In genomic region chr17:59643159-59643857, GRCh38 we compare ENCODE assay signal across 11 cellular contexts. TPM values are rescaled to one million over a fixed set of nuclear protein-coding genes. Genes with fewer than 3 reads are reported as not detected.
DNase-seq lines count a peak whose midpoint lies in the region; ATAC-seq and TF ChIP-seq lines count a peak whose summit lies in the region.
"Had no signal": no experiment of that assay in that cellular context is flagged by ENCODE, and none has a peak within 500 bp of the region (broad histone marks: within the 10 kb centered on the region; RNA-seq: fewer than 3 reads in every experiment).

No MANE protein-coding gene starts in this region.

- peak; percentile 44 to 64 for ATAC-seq in stimulated activated naive B cell treated with anti-CD40 and anti-IgM and Interleukin-4, amounts not matched to agents 10 μg/mL and 1 μg/mL and 100 μg/mL, for 72 hours (replicated peaks)

- no peak overlapping the region for H3K4me2 ChIP-seq in SK-N-SH

- TF ChIP-seq EP300 in SK-N-SH (IDR thresholded peaks at IDR 0.05; ENCODE audit: borderline replicate concordance in 1 of 2, low read depth in 1 of 2, low read length in 1 of 2), result no peak

- no peak for TF ChIP-seq CTCF in SK-N-SH (IDR thresholded peaks at IDR 0.05)
- TF ChIP-seq CTCF in cardiac muscle cell (IDR thresholded peaks at IDR 0.05; ENCODE audit: low read depth, low read length), result no peak

- no peaks in the 10 kb centered on the region for H3K27me3 ChIP-seq in SK-N-SH (ENCODE audit: insufficient read depth)
- no peaks in the 10 kb centered on the region for H3K27me3 ChIP-seq in cardiac muscle cell

- CTCF ChIA-PET in SK-N-SH (lab: Yijun Ruan, JAX), result interaction anchor here (0.7 to 2.4 kb wide), 6 partner anchors 8 to 216 kb away, joined by 3 to 10 read pairs (median 4); no protein-coding TSS in a partner anchor

- no peaks in the 10 kb centered on the region for H3K9me3 Mint-ChIP-seq in stimulated activated naive B cell treated with anti-CD40 and anti-IgM and Interleukin-4, amounts not matched to agents 10 μg/mL and 1 μg/mL and 100 μg/mL, for 72 hours

- H3K27ac Mint-ChIP-seq in stimulated activated naive B cell treated with anti-CD40 and anti-IgM and Interleukin-4, amounts not matched to agents 10 μg/mL and 1 μg/mL and 100 μg/mL, for 72 hours, result peak overlapping the region; percentile 56

- H3K27me3 Mint-ChIP-seq in stimulated activated naive B cell treated with anti-CD40 and anti-IgM and Interleukin-4, amounts not matched to agents 10 μg/mL and 1 μg/mL and 100 μg/mL, for 72 hours, result no peaks in the 10 kb centered on the region

- H3K79me2 ChIP-seq in SK-N-SH (ENCODE audit: insufficient read depth), result peaks cover 100% of the 10 kb centered on the region

- 95% methylated on average over 4 of the region's 4 CpGs for WGBS in SK-N-SH (ENCODE audit: low lambda C conversion rate)

- H3K9ac ChIP-seq in SK-N-SH, result no peak overlapping the region

- H3K4me1 Mint-ChIP-seq in stimulated activated naive B cell treated with anti-CD40 and anti-IgM and Interleukin-4, amounts not matched to agents 10 μg/mL and 1 μg/mL and 100 μg/mL, for 72 hours, result peaks cover 35 to 68% of the 10 kb centered on the region in 2 donors

- peaks cover 36% of the 10 kb centered on the region for H3F3A ChIP-seq in SK-N-SH (replicated peaks; ENCODE audit: insufficient read depth)

- peaks cover 100% of the 10 kb centered on the region for H4K20me1 ChIP-seq in SK-N-SH (ENCODE audit: insufficient read depth)

- POLR2A ChIA-PET in SK-N-SH (lab: Yijun Ruan, JAX), result no interaction called here

- in situ Hi-C loops in KBM-7 (cut with MboI; ENCODE audit: low pct_unique_long_range_greater_than_20kb, low sequenced_read_pairs), result no loop called here

- H3K4me1 ChIP-seq in SK-N-SH (ENCODE audit: control insufficient read depth in 1 of 2, insufficient read depth in 2 of 2, low read depth in 1 of 2, low read length in 1 of 2) (peaks cover 2 to 15% of the 10 kb centered on the region in 2 experiments; a peak in 3 of 4 replicates), cardiac muscle cell (ENCODE audit: low read depth) (peaks cover 21% of the 10 kb centered on the region)

- H3K4me3 ChIP-seq in SK-N-SH (ENCODE audit: low read depth in 2 of 2, low read length in 1 of 2) (no peak overlapping the region), cardiac muscle cell (no peak overlapping the region)
- H3K4me3 ChIP-seq: prostate gland had no signal

- no peaks in the 10 kb centered on the region for H3K9me2 ChIP-seq in SK-N-SH

- peaks cover 21 to 38% of the 10 kb centered on the region in 2 donors for H3K36me3 Mint-ChIP-seq in stimulated activated naive B cell treated with anti-CD40 and anti-IgM and Interleukin-4, amounts not matched to agents 10 μg/mL and 1 μg/mL and 100 μg/mL, for 72 hours

- peak overlapping the region; percentile 11 to 38 for H3K4me3 Mint-ChIP-seq in stimulated activated naive B cell treated with anti-CD40 and anti-IgM and Interleukin-4, amounts not matched to agents 10 μg/mL and 1 μg/mL and 100 μg/mL, for 72 hours

- DNase-seq in SIG-M5 treated with dmso at 0.1 percent for 504 hours (lab: John Stamatoyannopoulos, UW; ENCODE audit: unreplicated experiment), result peak; percentile 44
- no peak for DNase-seq in SIG-M5 (lab: John Stamatoyannopoulos, UW)
- DNase-seq in SK-N-SH, result no peak
- peak in 1 of 2 donors; percentile 46 for DNase-seq in cardiac muscle cell (ENCODE audit: low read depth in 1 of 2, low spot score in 1 of 2)
- no peak for DNase-seq in stimulated activated naive B cell treated with anti-CD40 and anti-IgM and Interleukin-4, amounts not matched to agents 10 μg/mL and 1 μg/mL and 100 μg/mL, for 72 hours
- no peak for DNase-seq in KBM-7
- no peak for DNase-seq in NCI-H1048 (lab: John Stamatoyannopoulos, UW)
- DNase-seq in NCI-H1930 (lab: John Stamatoyannopoulos, UW), result no peak
- DNase-seq: activated effector memory CD4-positive, alpha-beta T cell treated with anti-CD3 and anti-CD28 coated beads, Interleukin-2, amount 50 U/mL, for 16 hours; NCI-H1436 treated with DMSO at 0.1 percent for 48 hours had no signal

- H3K9me3 ChIP-seq in SK-N-SH, result no peaks in the 10 kb centered on the region
- H3K9me3 ChIP-seq in cardiac muscle cell (ENCODE audit: low read depth), result no peaks in the 10 kb centered on the region
- H3K9me3 ChIP-seq: prostate gland had no signal

- H3K27ac ChIP-seq in SK-N-SH (ENCODE audit: low read depth in 2 of 2, low read length in 1 of 2) (peak overlapping the region in 1 of 2 experiments; percentile 23; a peak in 1 of 4 replicates), cardiac muscle cell (peak overlapping the region; percentile 43)

- H3K36me3 ChIP-seq in SK-N-SH (replicated peaks in 1 of 2; ENCODE audit: control insufficient read depth in 1 of 2, insufficient read depth in 2 of 2, low read length in 1 of 2) (peaks cover 47 to 56% of the 10 kb centered on the region in 2 experiments), cardiac muscle cell (peaks cover 38% of the 10 kb centered on the region)
- H3K36me3 ChIP-seq: prostate gland had no signal

- no peak overlapping the region for H2AFZ ChIP-seq in SK-N-SH (ENCODE audit: low read depth)

- no peak for TF ChIP-seq RAD21 in SK-N-SH (IDR thresholded peaks at IDR 0.05; ENCODE audit: low read length)

TF ChIP-seq in SK-N-SH, 30 proteins besides CTCF, POLR2A, EP300 and RAD21:
- no peak for TF ChIP-seq SMC3 (IDR thresholded peaks at IDR 0.05; ENCODE audit: low read depth, low read length)
- TF ChIP-seq RFX5 (IDR thresholded peaks at IDR 0.05; ENCODE audit: low read length), result peak; percentile 94

RNA-seq across cellular contexts. Expression of gene CLTC, which starts 23.6 kb away (rescaled TPM):
- 160 and 217 TPM in 2 replicates for polyA plus RNA-seq in SK-N-SH (2012; rRNA removed)
- 239 and 240 TPM in 2 replicates for polyA plus RNA-seq in SK-N-SH (2012; cell fraction: cytosol; rRNA removed)
- polyA plus RNA-seq in SK-N-SH (2012; cell fraction: nucleus; rRNA removed), result 142 and 257 TPM in 2 replicates
- 275 and 286 TPM in 2 replicates for total RNA-seq in cardiac muscle cell
- 168 and 172 TPM in 2 replicates for polyA plus RNA-seq in cardiac muscle cell
